In the genomic region with DNA sequence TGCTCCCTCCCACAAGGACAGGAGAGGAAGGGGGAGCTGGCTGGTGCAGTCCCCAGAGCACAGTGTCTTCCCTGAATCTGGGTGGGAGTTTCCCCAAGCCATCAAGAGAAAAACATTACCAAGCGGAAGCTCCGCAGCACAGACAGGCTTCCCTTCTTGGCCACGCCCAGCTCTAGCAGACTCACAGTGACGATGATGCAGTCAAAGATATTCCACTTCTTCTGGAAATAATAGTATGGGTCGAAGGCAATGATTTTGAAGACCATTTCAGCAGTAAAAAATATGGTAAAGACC, we compare ENCODE assay signal across 17 cellular contexts.
"Had no signal": no experiment of that assay in that cellular context is flagged by ENCODE, and none has a peak within 500 bp of the region (broad histone marks: within the 10 kb centered on the region; RNA-seq: fewer than 3 reads in every experiment).

No MANE protein-coding gene starts in this region.

- H3K4me3 ChIP-seq: adrenal gland, Peyer's patch, SJCRH30 had no signal

- H3K9me2 ChIP-seq: SK-N-SH had no signal

- FAIRE-seq: TTC549 had no signal

- H3K36me3 ChIP-seq: adrenal gland, Peyer's patch, SJCRH30 had no signal

- H3K4me1 ChIP-seq: adrenal gland, Peyer's patch, SJCRH30 had no signal

- H3K27ac ChIP-seq: adrenal gland, Peyer's patch, RWPE1, SJCRH30 had no signal

- H3K9ac ChIP-seq: SK-N-SH had no signal

- DNase-seq: activated CD4-positive, alpha-beta T cell treated with anti-CD3 and anti-CD28 coated beads, Interleukin-2, amount 50 U/mL, for 4 hours; activated naive CD4-positive, alpha-beta T cell treated with anti-CD3 and anti-CD28 coated beads, Interleukin-2, amount 50 U/mL, for 16 hours; activated naive CD8-positive, alpha-beta T cell treated with anti-CD3 and anti-CD28 coated beads, Interleukin-2, amount 10 ng/mL, durations not matched to agents 7 days and 5 days; activated T-cell treated with anti-CD3 and anti-CD28 coated beads, Interleukin-2, amount 50 U/mL, for 1 hour; NCI-H1436; NCI-H1694 treated with DMSO at 0.1 percent for 48 hours; NCI-H2029 treated with DMSO at 0.1 percent for 48 hours; NCI-H510A; NCI-H526 treated with DMSO at 0.1 percent for 48 hours; NK-92 treated with Interleukin-12 subunit alpha and Interleukin-12 subunit beta, amount 100 ng/mL, for 24 hours; Peyer's patch; Right ventricle myocardium superior had no signal

- H3K4me2 ChIP-seq: SK-N-SH had no signal

- H3K27me3 ChIP-seq: adrenal gland, Peyer's patch, SJCRH30 had no signal

- H3K9me3 ChIP-seq: adrenal gland, Peyer's patch, SJCRH30, SK-N-SH had no signal
